8 cellular contexts compared by ENCODE assay signal in genomic region chr21:40466893-40467483, GRCh38.
A peak's percentile ranks its signal among the peaks of the same experiment; 100 is the strongest.
DNase-seq lines count a peak whose midpoint lies in the region; ATAC-seq and TF ChIP-seq lines count a peak whose summit lies in the region.

No MANE protein-coding gene starts in this region.

- TF ChIP-seq CTCF in Caco-2 (IDR thresholded peaks at IDR 0.05; ENCODE audit: insufficient read depth in 1 of 2, low read depth in 1 of 2, low read length in 1 of 2, severe bottlenecking in 1 of 2, unreplicated experiment in 1 of 2) (peak; percentile 39 to 42), WERI-Rb-1 (IDR thresholded peaks at IDR 0.05; ENCODE audit: low read depth, low read length) (no peak), right lobe of liver (IDR thresholded peaks at IDR 0.05) (peak; percentile 55 to 68 (median 62)), GM10248 (IDR thresholded peaks at IDR 0.05; ENCODE audit: control extremely low read depth, extremely low read depth, low read depth, missing control alignments) (no peak)

- no peak overlapping the region for H3K27ac Mint-ChIP-seq in Caco-2 (ENCODE audit: unreplicated experiment)
- H3K27ac Mint-ChIP-seq in CD4-positive, alpha-beta memory T cell: no peak overlapping the region

- H3K27me3 Mint-ChIP-seq in Caco-2 (ENCODE audit: insufficient read depth, unreplicated experiment): peaks cover 23% of the 10 kb centered on the region
- no peaks in the 10 kb centered on the region for H3K27me3 Mint-ChIP-seq in CD4-positive, alpha-beta memory T cell

- intact Hi-C loops in Caco-2 (cut with micrococcal nuclease; ENCODE audit: unreplicated experiment) (loop anchor here (5.0 kb wide), 1 partner anchor 580 kb away; no protein-coding TSS in a partner anchor), right lobe of liver (cut with DNase I) (no loop called here)
- intact Hi-C loops in CD4-positive, alpha-beta memory T cell (cut with micrococcal nuclease): no loop called here

- H3K4me1 ChIP-seq in Caco-2 (no peaks in the 10 kb centered on the region), right lobe of liver (no peaks in the 10 kb centered on the region)
- H3K4me1 ChIP-seq in CD4-positive, alpha-beta memory T cell (ENCODE audit: insufficient read depth, low read length): no peaks in the 10 kb centered on the region

- TF ChIP-seq POLR2A in right lobe of liver (IDR thresholded peaks at IDR 0.05): no peak

- CTCF ChIA-PET in Caco-2 (lab: Charles Lee) (interaction anchor here (1.4 kb wide), 1 partner anchor 602 kb away, joined by 4 read pairs; no protein-coding TSS in a partner anchor), GM10248 (lab: Yijun Ruan, JAX) (interaction anchor here (1.2 kb wide), 1 partner anchor 12 kb away, joined by 3 read pairs; no protein-coding TSS in a partner anchor)
- CTCF ChIA-PET in CD4-positive, alpha-beta memory T cell (lab: Charles Lee; ENCODE audit: partially characterized antibody): no interaction called here

- H3K9me3 Mint-ChIP-seq in Caco-2 (ENCODE audit: unreplicated experiment): no peaks in the 10 kb centered on the region
- peaks cover 0 to 5% (median 0%) of the 10 kb centered on the region in 8 donors for H3K9me3 Mint-ChIP-seq in CD4-positive, alpha-beta memory T cell

- H3K4me3 Mint-ChIP-seq in Caco-2 (ENCODE audit: unreplicated experiment): no peak overlapping the region
- H3K4me3 Mint-ChIP-seq in CD4-positive, alpha-beta memory T cell: no peak overlapping the region

- no TSS peak for BruUV-seq in Caco-2 (replicated peaks; lab: Mats Ljungman, UMichigan)

- POLR2A ChIA-PET in Caco-2 (lab: Charles Lee): no interaction called here
- POLR2A ChIA-PET in GM10248 (lab: Yijun Ruan, JAX): no interaction called here
- POLR2A ChIA-PET in CD4-positive, alpha-beta memory T cell (lab: Charles Lee; ENCODE audit: partially characterized antibody): no interaction called here

- ATAC-seq in right lobe of liver (peak in 2 of 4 donors; percentile 44 to 46), HG03378 (IDR thresholded peaks at IDR 0.05; ENCODE audit: unreplicated experiment) (no peak)

- H3K27me3 ChIP-seq in Caco-2 (replicated peaks; ENCODE audit: control insufficient read depth, insufficient read depth, low read length): no peaks in the 10 kb centered on the region
- no peaks in the 10 kb centered on the region for H3K27me3 ChIP-seq in WERI-Rb-1 (ENCODE audit: insufficient read depth, low read depth, severe bottlenecking)
- no peaks in the 10 kb centered on the region for H3K27me3 ChIP-seq in right lobe of liver
- H3K27me3 ChIP-seq in CD4-positive, alpha-beta memory T cell (ENCODE audit: insufficient read depth, low read length): no peaks in the 10 kb centered on the region

- H3K9me3 ChIP-seq in Caco-2: no peaks in the 10 kb centered on the region
- no peaks in the 10 kb centered on the region for H3K9me3 ChIP-seq in WERI-Rb-1 (ENCODE audit: severe bottlenecking)
- H3K9me3 ChIP-seq in right lobe of liver: no peaks in the 10 kb centered on the region
- no peaks in the 10 kb centered on the region for H3K9me3 ChIP-seq in CD4-positive, alpha-beta memory T cell (ENCODE audit: control insufficient read depth in 1 of 2, low read length in 2 of 2)

- no peaks in the 10 kb centered on the region for H3K4me1 Mint-ChIP-seq in Caco-2 (ENCODE audit: low read depth, unreplicated experiment)
- H3K4me1 Mint-ChIP-seq in CD4-positive, alpha-beta memory T cell: no peaks in the 10 kb centered on the region

- H3K4me3 ChIP-seq in Caco-2 (ENCODE audit: low read depth, low read length) (no peak overlapping the region), WERI-Rb-1 (ENCODE audit: low read depth, low read length) (no peak overlapping the region), right lobe of liver (no peak overlapping the region)
- no peak overlapping the region for H3K4me3 ChIP-seq in CD4-positive, alpha-beta memory T cell (ENCODE audit: low read length in 2 of 2)

- peak in 1 of 2 experiments; percentile 7 for DNase-seq in Caco-2
- peak; percentile 37 for DNase-seq in NCI-H1092 treated with DMSO at 0.1 percent for 48 hours (lab: John Stamatoyannopoulos, UW)
- DNase-seq in WERI-Rb-1: peak; percentile 14
- DNase-seq in right lobe of liver: no peak
- no peak for DNase-seq in activated naive CD4-positive, alpha-beta T cell treated with anti-CD3 and anti-CD28 coated beads, Interleukin-2, amount 50 U/mL, for 16 hours
- no peak for DNase-seq in GM10248 (ENCODE audit: extremely low spot score)
- DNase-seq in CD4-positive, alpha-beta memory T cell: no peak

- H3K36me3 Mint-ChIP-seq in Caco-2 (ENCODE audit: insufficient read depth, unreplicated experiment): no peaks in the 10 kb centered on the region
- no peaks in the 10 kb centered on the region for H3K36me3 Mint-ChIP-seq in CD4-positive, alpha-beta memory T cell

- 58% methylated on average over 1 of the region's 1 CpG for WGBS in right lobe of liver (ENCODE audit: insufficient coverage, low coverage, low lambda C conversion rate, missing lambda C conversion rate)

- H3K36me3 ChIP-seq in Caco-2 (ENCODE audit: control insufficient read depth, insufficient read depth, low read length): no peaks in the 10 kb centered on the region
- H3K36me3 ChIP-seq in WERI-Rb-1: no peaks in the 10 kb centered on the region
- no peaks in the 10 kb centered on the region for H3K36me3 ChIP-seq in right lobe of liver
- no peaks in the 10 kb centered on the region for H3K36me3 ChIP-seq in CD4-positive, alpha-beta memory T cell (ENCODE audit: insufficient read depth, low read length)

- H3K27ac ChIP-seq in WERI-Rb-1 (no peak overlapping the region), right lobe of liver (no peak overlapping the region)
- H3K27ac ChIP-seq in CD4-positive, alpha-beta memory T cell (ENCODE audit: low read depth, low read length): no peak overlapping the region

Comparison
In these comparisons a context has a peak if more than half of its experiments do, and no peak if none do; other contexts are left out.
1. DNase-seq: peak in NCI-H1092 treated with DMSO at 0.1 percent for 48 hours (single experiment) and WERI-Rb-1 (single experiment); none in right lobe of liver (0 of 3), activated naive CD4-positive, alpha-beta T cell treated with anti-CD3 and anti-CD28 coated beads, Interleukin-2, amount 50 U/mL, for 16 hours (single experiment), GM10248 (single experiment) and CD4-positive, alpha-beta memory T cell (0 of 5).
2. CTCF ChIP-seq: peak in Caco-2 (2 of 2) and right lobe of liver (4 of 4); none in WERI-Rb-1 (single experiment) and GM10248 (single experiment).